In the genomic region with DNA sequence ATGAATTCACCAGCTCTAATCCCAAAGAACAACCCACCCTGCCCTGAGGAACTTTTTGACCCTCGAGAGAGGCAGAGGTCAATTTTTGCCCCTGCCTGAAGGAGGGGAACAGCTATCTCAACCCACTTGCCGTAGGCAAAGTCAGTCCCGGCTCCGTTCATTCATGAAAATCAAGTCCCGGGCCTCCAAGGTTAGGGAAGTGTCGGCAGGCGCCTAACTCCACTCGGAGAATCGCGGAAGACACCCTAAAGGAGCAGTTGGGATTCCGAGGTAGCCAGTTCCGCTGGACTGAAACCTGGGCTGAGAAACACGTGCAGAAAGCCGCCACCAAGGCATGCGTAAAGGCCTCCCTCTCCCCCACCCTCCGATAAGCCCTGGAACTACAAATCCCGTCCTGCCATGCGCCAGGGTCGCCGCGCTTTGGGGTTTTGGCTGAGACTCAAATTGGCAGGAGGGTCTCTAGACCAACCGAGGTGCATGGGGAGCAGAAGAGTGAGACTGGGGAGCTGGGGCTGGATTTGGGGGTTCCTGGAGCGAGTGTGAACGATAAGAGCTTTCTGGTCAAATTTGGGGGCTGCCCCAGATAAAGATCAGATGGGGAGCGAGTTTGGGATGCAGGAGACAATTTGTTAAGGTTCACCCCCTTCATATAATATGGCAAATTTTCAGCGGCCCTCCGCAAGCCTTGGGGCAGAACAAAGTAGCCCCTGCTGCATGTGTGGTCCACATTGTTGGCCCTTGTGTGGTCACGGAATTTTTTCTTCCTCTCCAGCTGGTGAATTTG, we compare ENCODE assay signal across 8 cellular contexts. TPM values are rescaled to one million over a fixed set of nuclear protein-coding genes. Genes with fewer than 3 reads are reported as not detected.
DNase-seq lines count a peak whose midpoint lies in the region; ATAC-seq and TF ChIP-seq lines count a peak whose summit lies in the region.

A gene (minus strand): TSS at position 290 of the 784 bp plus-strand sequence. CDS start 2,955 bp downstream, outside the sequence.

- peaks cover 4% of the 10 kb centered on the region for H3K36me3 ChIP-seq in H7 (replicated peaks; ENCODE audit: control insufficient read depth, insufficient read depth, low read length)
- H3K36me3 ChIP-seq in lower lobe of right lung: peaks cover 17% of the 10 kb centered on the region

- H3K9me3 ChIP-seq in lower lobe of right lung: no peaks in the 10 kb centered on the region

- peak; percentile 56 to 67 for ATAC-seq in lower lobe of right lung
- ATAC-seq in GM19035 (IDR thresholded peaks at IDR 0.05; ENCODE audit: unreplicated experiment): no peak

- intact Hi-C loops in lower lobe of right lung (cut with DNase I): no loop called here

- TF ChIP-seq CTCF in lower lobe of right lung (IDR thresholded peaks at IDR 0.05): no peak

- H3K27me3 ChIP-seq in H7 (ENCODE audit: control insufficient read depth, insufficient read depth, low read length) (no peaks in the 10 kb centered on the region), lower lobe of right lung (ENCODE audit: low read depth) (no peaks in the 10 kb centered on the region)

- peak within 1 kb of the TSS; percentile 87 for H3K27ac ChIP-seq in lower lobe of right lung

- peaks cover 32% of the 10 kb centered on the region for H3K4me1 ChIP-seq in lower lobe of right lung

- H3K4me3 ChIP-seq in H7 (ENCODE audit: insufficient read depth, low read depth, low read length): peak within 1 kb of the TSS; percentile 49
- H3K4me3 ChIP-seq in lower lobe of right lung: peak within 1 kb of the TSS; percentile 66

- DNase-seq in Ammon's horn (ENCODE audit: low spot score) (peak; percentile 73), H7 (peak; percentile 89), NCI-H69 (lab: John Stamatoyannopoulos, UW) (peak; percentile 93), lower lobe of right lung (no peak)
- DNase-seq in activated CD4-positive, alpha-beta T cell treated with anti-CD3 and anti-CD28 coated beads, Interleukin-2, amount 50 U/mL, for 24 hours (ENCODE audit: low read depth in 1 of 2, low spot score in 1 of 2): peak; percentile 50 to 73
- DNase-seq in effector CD4-positive, alpha-beta T cell: peak; percentile 44
- peak; percentile 62 to 77 (median 66) for DNase-seq in stimulated activated CD4-positive, alpha-beta T cell treated with anti-CD3 and anti-CD28 coated beads, TNF-alpha, amount 100 ng/mL, for 24 hours (ENCODE audit: low read depth in 3 of 3)

RNA-seq across cellular contexts. Expression of the gene that starts here (rescaled TPM):
- total RNA-seq in H7 (2014; rRNA removed; shearing (Covaris generic)): 34.1 and 48.9 TPM in 2 replicates
- 42.7 TPM for total RNA-seq in lower lobe of right lung
